ENCODE assay signal across 17 cellular contexts in genomic region chr10:72016608-72017310, GRCh38. TPM values are rescaled to one million over a fixed set of nuclear protein-coding genes. Genes with fewer than 3 reads are reported as not detected.
DNase-seq lines count a peak whose midpoint lies in the region; ATAC-seq and TF ChIP-seq lines count a peak whose summit lies in the region.
"Had no signal": no experiment of that assay in that cellular context is flagged by ENCODE, and none has a peak within 500 bp of the region (broad histone marks: within the 10 kb centered on the region; RNA-seq: fewer than 3 reads in every experiment).

No MANE protein-coding gene starts in this region.

- H3K27me3 Mint-ChIP-seq in chondrocyte (ENCODE audit: low read depth), result no peaks in the 10 kb centered on the region
- no peaks in the 10 kb centered on the region for H3K27me3 Mint-ChIP-seq in stimulated activated naive CD8-positive, alpha-beta T cell treated with anti-CD3 and anti-CD28 coated beads, Interleukin-15, amount 100 ng/mL, for 72 hours
- H3K27me3 Mint-ChIP-seq in activated naive CD4-positive, alpha-beta T cell treated with anti-CD3 and anti-CD28 coated beads for 36 hours (ENCODE audit: low read depth), result no peaks in the 10 kb centered on the region
- H3K27me3 Mint-ChIP-seq: CD4-positive, alpha-beta T cell had no signal

- H3K36me3 ChIP-seq in thyroid gland, result no peaks in the 10 kb centered on the region
- H3K36me3 ChIP-seq in testis (ENCODE audit: low read depth, missing control alignments), result no peaks in the 10 kb centered on the region
- H3K36me3 ChIP-seq: vagina had no signal

- CTCF ChIA-PET in activated naive CD4-positive, alpha-beta T cell treated with anti-CD3 and anti-CD28 coated beads for 36 hours (lab: Charles Lee), result no interaction called here

- no peak overlapping the region for H3K4me3 Mint-ChIP-seq in chondrocyte (ENCODE audit: unreplicated experiment)
- H3K4me3 Mint-ChIP-seq in stimulated activated naive CD8-positive, alpha-beta T cell treated with anti-CD3 and anti-CD28 coated beads, Interleukin-15, amount 100 ng/mL, for 72 hours, result no peak overlapping the region
- no peak overlapping the region for H3K4me3 Mint-ChIP-seq in activated naive CD4-positive, alpha-beta T cell treated with anti-CD3 and anti-CD28 coated beads for 36 hours
- H3K4me3 Mint-ChIP-seq: CD4-positive, alpha-beta T cell; WTC11 had no signal

- TF ChIP-seq CTCF in chondrocyte (IDR thresholded peaks at IDR 0.05) (no peak), thyroid gland (IDR thresholded peaks at IDR 0.05) (no peak), testis (IDR thresholded peaks at IDR 0.05) (no peak)

- H3K27me3 ChIP-seq in thyroid gland (no peaks in the 10 kb centered on the region), testis (no peaks in the 10 kb centered on the region)
- H3K27me3 ChIP-seq: vagina had no signal

- H3K27ac Mint-ChIP-seq in chondrocyte (ENCODE audit: unreplicated experiment), result peak overlapping the region; percentile 80
- peak overlapping the region in 1 of 2 donors; percentile 86 for H3K27ac Mint-ChIP-seq in stimulated activated naive CD8-positive, alpha-beta T cell treated with anti-CD3 and anti-CD28 coated beads, Interleukin-15, amount 100 ng/mL, for 72 hours
- H3K27ac Mint-ChIP-seq in activated naive CD4-positive, alpha-beta T cell treated with anti-CD3 and anti-CD28 coated beads for 36 hours, result no peak overlapping the region
- H3K27ac Mint-ChIP-seq: activated naive CD4-positive, alpha-beta T cell treated with anti-CD3 and anti-CD28 coated beads, Interleukin-2, amount 50 U/mL, for 72 hours; CD4-positive, alpha-beta T cell; WTC11 had no signal

- H3K9me3 ChIP-seq in thyroid gland, result no peaks in the 10 kb centered on the region
- H3K9me3 ChIP-seq in testis, result no peaks in the 10 kb centered on the region
- H3K9me3 ChIP-seq: vagina had no signal

- no peak for ATAC-seq in stimulated activated naive CD8-positive, alpha-beta T cell treated with anti-CD3 and anti-CD28 coated beads, Interleukin-15, amount 100 ng/mL, for 72 hours
- ATAC-seq: activated naive CD4-positive, alpha-beta T cell treated with anti-CD3 and anti-CD28 coated beads, Interleukin-2, amount 50 U/mL, for 72 hours; WTC11 had no signal

- H3K27ac ChIP-seq in thyroid gland (peak overlapping the region; percentile 15 to 16 (median 15)), testis (no peak overlapping the region)
- H3K27ac ChIP-seq: parathyroid adenoma, vagina had no signal

- H3K36me3 Mint-ChIP-seq in chondrocyte (ENCODE audit: low read depth), result peaks cover 6% of the 10 kb centered on the region
- no peaks in the 10 kb centered on the region for H3K36me3 Mint-ChIP-seq in activated naive CD4-positive, alpha-beta T cell treated with anti-CD3 and anti-CD28 coated beads for 36 hours (ENCODE audit: low read depth)
- H3K36me3 Mint-ChIP-seq: activated naive CD4-positive, alpha-beta T cell treated with anti-CD3 and anti-CD28 coated beads, Interleukin-2, amount 50 U/mL, for 72 hours; WTC11 had no signal

- intact Hi-C loops in thyroid gland (cut with DNase I), result no loop called here
- intact Hi-C loops in testis (cut with DNase I; ENCODE audit: low total_unique reads), result no loop called here
- intact Hi-C loops in activated naive CD4-positive, alpha-beta T cell treated with anti-CD3 and anti-CD28 coated beads for 36 hours (cut with micrococcal nuclease), result no loop called here

- DNase-seq in NCI-H2171 treated with DMSO at 0.1 percent for 48 hours (lab: John Stamatoyannopoulos, UW) (peak; percentile 75), chondrocyte (ENCODE audit: low spot score) (no peak), midbrain (lab: John Stamatoyannopoulos, UW) (peak; percentile 39), thyroid gland (peak; percentile 46 to 57), testis (no peak)
- DNase-seq in stimulated activated naive CD8-positive, alpha-beta T cell treated with anti-CD3 and anti-CD28 coated beads, Interleukin-15, amount 100 ng/mL, for 72 hours, result no peak
- DNase-seq in activated naive CD4-positive, alpha-beta T cell treated with anti-CD3 and anti-CD28 coated beads for 36 hours, result no peak
- DNase-seq: CD4-positive, alpha-beta T cell; cortex of kidney; NCI-H1048; NCI-H446; stimulated activated CD4-positive, alpha-beta T cell treated with anti-CD3 and anti-CD28 coated beads, Interleukin-2, amount 100 ng/mL, for 24 hours; T-helper 1 cell had no signal

- H3K4me3 ChIP-seq in thyroid gland (replicated peaks in 1 of 3), result no peak overlapping the region
- H3K4me3 ChIP-seq in testis, result no peak overlapping the region
- H3K4me3 ChIP-seq: vagina had no signal

- H3K4me1 Mint-ChIP-seq in chondrocyte (ENCODE audit: low read depth), result peaks cover 51% of the 10 kb centered on the region
- peaks cover 7% of the 10 kb centered on the region for H3K4me1 Mint-ChIP-seq in stimulated activated naive CD8-positive, alpha-beta T cell treated with anti-CD3 and anti-CD28 coated beads, Interleukin-15, amount 100 ng/mL, for 72 hours
- H3K4me1 Mint-ChIP-seq in activated naive CD4-positive, alpha-beta T cell treated with anti-CD3 and anti-CD28 coated beads for 36 hours (ENCODE audit: low read depth), result no peaks in the 10 kb centered on the region

- TF ChIP-seq POLR2A in thyroid gland (IDR thresholded peaks at IDR 0.05), result no peak
- no peak for TF ChIP-seq POLR2A in testis (IDR thresholded peaks at IDR 0.05)

- H3K9me3 Mint-ChIP-seq in chondrocyte (ENCODE audit: low read depth), result no peaks in the 10 kb centered on the region
- H3K9me3 Mint-ChIP-seq in stimulated activated naive CD8-positive, alpha-beta T cell treated with anti-CD3 and anti-CD28 coated beads, Interleukin-15, amount 100 ng/mL, for 72 hours, result no peaks in the 10 kb centered on the region
- H3K9me3 Mint-ChIP-seq in activated naive CD4-positive, alpha-beta T cell treated with anti-CD3 and anti-CD28 coated beads for 36 hours, result no peaks in the 10 kb centered on the region
- H3K9me3 Mint-ChIP-seq: activated naive CD4-positive, alpha-beta T cell treated with anti-CD3 and anti-CD28 coated beads, Interleukin-2, amount 50 U/mL, for 72 hours; CD4-positive, alpha-beta T cell; WTC11 had no signal

- peaks cover 11 to 27% of the 10 kb centered on the region in 2 donors for H3K4me1 ChIP-seq in thyroid gland
- H3K4me1 ChIP-seq in testis, result peaks cover 49% of the 10 kb centered on the region
- H3K4me1 ChIP-seq: parathyroid adenoma had no signal

- whole genome bisulfite sequencing in thyroid gland, 2 donors, result 50% methylated on average over 13 to 14 of the region's 14 CpGs
- 51 to 85% methylated on average over 9 to 14 of the region's 14 CpGs for WGBS in testis, 2 donors

RNA-seq across cellular contexts. Expression of gene CHST3, which starts 52.6 kb away (rescaled TPM):
- 43.9 to 65.4 TPM (median 63.2 TPM) in 3 replicates for total RNA-seq in chondrocyte
- total RNA-seq in thyroid gland, result 10 to 100 TPM in 3 of 4 donors, 1 to 10 TPM in 1; 8.6 to 16.9 (median 14.0) TPM
- total RNA-seq in testis, result 100 to 1,000 TPM; 107 to 218 TPM
- 55.3 TPM for polyA plus RNA-seq in testis (ENCODE audit: insufficient read depth, low read depth, low replicate concordance)
- total RNA-seq in activated naive CD4-positive, alpha-beta T cell treated with anti-CD3 and anti-CD28 coated beads for 36 hours, result under 1 TPM; 0.55 to 0.57 TPM
- total RNA-seq: CD4-positive, alpha-beta T cell had no signal

Comparison
In these comparisons a context has a peak if more than half of its experiments do, and no peak if none do; other contexts are left out.
1. DNase-seq: peak in NCI-H2171 treated with DMSO at 0.1 percent for 48 hours (single experiment), midbrain (single experiment) and thyroid gland (2 of 2); none in chondrocyte (single experiment), stimulated activated naive CD8-positive, alpha-beta T cell treated with anti-CD3 and anti-CD28 coated beads, Interleukin-15, amount 100 ng/mL, for 72 hours (0 of 2), testis (single experiment) and activated naive CD4-positive, alpha-beta T cell treated with anti-CD3 and anti-CD28 coated beads for 36 hours (single experiment).
2. H3K27ac ChIP-seq: peak in thyroid gland (3 of 3); none in testis (0 of 2).
3. RNA of gene CHST3, which starts 52.6 kb away (total RNA-seq): 107 to 218 TPM in testis, 43.9 to 65.4 TPM in chondrocyte and 8.6 to 16.9 TPM in thyroid gland; 0.55 to 0.57 TPM in activated naive CD4-positive, alpha-beta T cell treated with anti-CD3 and anti-CD28 coated beads for 36 hours; every median in the first group is over 4 times any median in the second.